1 cellular context compared by ENCODE assay signal in the genomic region with DNA sequence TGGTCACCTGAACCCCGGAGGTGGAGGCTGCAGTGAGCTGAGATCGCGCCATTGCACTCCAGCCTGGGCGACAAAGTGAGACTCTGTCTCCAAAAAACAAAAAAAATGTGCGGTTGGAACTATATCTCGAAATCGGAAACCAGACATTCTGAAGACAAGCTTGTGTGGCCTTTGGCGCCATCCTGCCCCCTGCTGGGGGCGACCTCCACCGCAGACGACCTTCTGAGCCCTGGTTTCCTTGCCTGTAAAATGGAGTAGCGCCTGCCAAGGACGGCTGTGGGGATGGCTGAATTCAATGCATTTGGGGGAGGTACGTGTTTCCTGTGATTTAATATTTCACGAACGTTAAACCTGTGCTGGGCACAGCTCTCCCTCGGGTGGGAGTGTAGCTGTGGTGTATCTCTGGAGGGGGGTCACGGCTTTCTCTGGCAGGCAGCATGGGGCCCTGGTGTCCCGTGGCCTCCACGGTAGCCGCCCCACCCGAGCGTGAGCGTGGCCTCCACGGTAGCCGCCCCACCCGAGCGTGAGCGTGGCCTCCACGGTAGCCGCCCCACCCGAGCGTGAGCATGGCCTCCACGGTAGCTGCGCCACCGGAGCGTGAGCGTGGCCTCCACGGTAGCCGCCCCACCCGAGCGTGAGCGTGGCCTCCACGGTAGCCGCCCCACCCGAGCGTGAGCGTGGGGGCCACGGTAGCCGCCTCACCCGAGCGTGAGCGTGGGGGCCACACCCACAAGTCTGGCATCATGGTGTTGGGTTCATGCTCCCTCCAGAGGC.
TF ChIP-seq lines count a peak whose summit lies in the region.

No MANE protein-coding gene starts in this region.

TF ChIP-seq in GM23338, 12 proteins besides CTCF, POLR2A, EP300 and RAD21 (continued from another document):
- TF ChIP-seq, protein P1, sequence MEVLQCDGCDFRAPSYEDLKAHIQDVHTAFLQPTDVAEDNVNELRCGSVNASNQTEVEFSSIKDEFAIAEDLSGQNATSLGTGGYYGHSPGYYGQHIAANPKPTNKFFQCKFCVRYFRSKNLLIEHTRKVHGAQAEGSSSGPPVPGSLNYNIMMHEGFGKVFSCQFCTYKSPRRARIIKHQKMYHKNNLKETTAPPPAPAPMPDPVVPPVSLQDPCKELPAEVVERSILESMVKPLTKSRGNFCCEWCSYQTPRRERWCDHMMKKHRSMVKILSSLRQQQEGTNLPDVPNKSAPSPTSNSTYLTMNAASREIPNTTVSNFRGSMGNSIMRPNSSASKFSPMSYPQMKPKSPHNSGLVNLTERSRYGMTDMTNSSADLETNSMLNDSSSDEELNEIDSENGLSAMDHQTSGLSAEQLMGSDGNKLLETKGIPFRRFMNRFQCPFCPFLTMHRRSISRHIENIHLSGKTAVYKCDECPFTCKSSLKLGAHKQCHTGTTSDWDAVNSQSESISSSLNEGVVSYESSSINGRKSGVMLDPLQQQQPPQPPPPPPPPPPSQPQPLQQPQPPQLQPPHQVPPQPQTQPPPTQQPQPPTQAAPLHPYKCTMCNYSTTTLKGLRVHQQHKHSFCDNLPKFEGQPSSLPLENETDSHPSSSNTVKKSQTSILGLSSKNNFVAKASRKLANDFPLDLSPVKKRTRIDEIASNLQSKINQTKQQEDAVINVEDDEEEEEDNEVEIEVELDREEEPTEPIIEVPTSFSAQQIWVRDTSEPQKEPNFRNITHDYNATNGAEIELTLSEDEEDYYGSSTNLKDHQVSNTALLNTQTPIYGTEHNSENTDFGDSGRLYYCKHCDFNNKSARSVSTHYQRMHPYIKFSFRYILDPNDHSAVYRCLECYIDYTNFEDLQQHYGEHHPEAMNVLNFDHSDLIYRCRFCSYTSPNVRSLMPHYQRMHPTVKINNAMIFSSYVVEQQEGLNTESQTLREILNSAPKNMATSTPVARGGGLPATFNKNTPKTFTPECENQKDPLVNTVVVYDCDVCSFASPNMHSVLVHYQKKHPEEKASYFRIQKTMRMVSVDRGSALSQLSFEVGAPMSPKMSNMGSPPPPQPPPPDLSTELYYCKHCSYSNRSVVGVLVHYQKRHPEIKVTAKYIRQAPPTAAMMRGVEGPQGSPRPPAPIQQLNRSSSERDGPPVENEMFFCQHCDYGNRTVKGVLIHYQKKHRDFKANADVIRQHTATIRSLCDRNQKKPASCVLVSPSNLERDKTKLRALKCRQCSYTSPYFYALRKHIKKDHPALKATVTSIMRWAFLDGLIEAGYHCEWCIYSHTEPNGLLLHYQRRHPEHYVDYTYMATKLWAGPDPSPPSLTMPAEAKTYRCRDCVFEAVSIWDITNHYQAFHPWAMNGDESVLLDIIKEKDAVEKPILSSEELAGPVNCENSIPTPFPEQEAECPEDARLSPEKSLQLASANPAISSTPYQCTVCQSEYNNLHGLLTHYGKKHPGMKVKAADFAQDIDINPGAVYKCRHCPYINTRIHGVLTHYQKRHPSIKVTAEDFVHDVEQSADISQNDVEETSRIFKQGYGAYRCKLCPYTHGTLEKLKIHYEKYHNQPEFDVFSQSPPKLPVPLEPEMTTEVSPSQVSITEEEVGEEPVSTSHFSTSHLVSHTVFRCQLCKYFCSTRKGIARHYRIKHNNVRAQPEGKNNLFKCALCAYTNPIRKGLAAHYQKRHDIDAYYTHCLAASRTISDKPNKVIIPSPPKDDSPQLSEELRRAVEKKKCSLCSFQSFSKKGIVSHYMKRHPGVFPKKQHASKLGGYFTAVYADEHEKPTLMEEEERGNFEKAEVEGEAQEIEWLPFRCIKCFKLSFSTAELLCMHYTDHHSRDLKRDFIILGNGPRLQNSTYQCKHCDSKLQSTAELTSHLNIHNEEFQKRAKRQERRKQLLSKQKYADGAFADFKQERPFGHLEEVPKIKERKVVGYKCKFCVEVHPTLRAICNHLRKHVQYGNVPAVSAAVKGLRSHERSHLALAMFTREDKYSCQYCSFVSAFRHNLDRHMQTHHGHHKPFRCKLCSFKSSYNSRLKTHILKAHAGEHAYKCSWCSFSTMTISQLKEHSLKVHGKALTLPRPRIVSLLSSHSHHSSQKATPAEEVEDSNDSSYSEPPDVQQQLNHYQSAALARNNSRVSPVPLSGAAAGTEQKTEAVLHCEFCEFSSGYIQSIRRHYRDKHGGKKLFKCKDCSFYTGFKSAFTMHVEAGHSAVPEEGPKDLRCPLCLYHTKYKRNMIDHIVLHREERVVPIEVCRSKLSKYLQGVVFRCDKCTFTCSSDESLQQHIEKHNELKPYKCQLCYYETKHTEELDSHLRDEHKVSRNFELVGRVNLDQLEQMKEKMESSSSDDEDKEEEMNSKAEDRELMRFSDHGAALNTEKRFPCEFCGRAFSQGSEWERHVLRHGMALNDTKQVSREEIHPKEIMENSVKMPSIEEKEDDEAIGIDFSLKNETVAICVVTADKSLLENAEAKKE (CRISPR knock-in tag; IDR thresholded peaks at IDR 0.05) = no peak
- TF ChIP-seq NANOG (IDR thresholded peaks at IDR 0.05; ENCODE audit: borderline replicate concordance) (no peak), ZNF331 (CRISPR knock-in tag; IDR thresholded peaks at IDR 0.05; ENCODE audit: low read depth) (no peak), EZH2phosphoT487 (IDR thresholded peaks at IDR 0.05; ENCODE audit: unreplicated experiment) (no peak)
